In the genomic region with DNA sequence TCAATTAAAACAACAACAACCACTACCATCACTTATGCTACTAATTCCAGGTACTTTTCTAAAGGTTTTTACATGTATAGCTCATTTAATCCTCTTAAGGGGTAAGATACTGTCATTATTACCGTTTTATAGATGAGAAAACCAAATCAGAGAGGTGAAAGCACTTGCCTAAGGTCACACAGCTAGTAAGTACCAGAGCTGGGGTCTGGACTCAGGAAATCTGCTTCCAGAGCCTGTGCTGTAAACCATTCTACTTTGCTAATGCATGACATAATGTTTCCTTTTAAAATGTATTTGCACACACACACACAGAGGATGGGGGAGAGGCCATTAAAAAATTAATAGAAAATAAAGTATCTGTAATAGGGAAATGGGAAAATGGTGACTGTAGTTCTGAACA, we compare ENCODE assay signal across 28 cellular contexts.
"Had no signal": no experiment of that assay in that cellular context is flagged by ENCODE, and none has a peak within 500 bp of the region (broad histone marks: within the 10 kb centered on the region; RNA-seq: fewer than 3 reads in every experiment).

No MANE protein-coding gene starts in this region.

- H3K27me3 Mint-ChIP-seq: type B pancreatic cell had no signal

- H3K27ac Mint-ChIP-seq: stimulated activated effector memory CD8-positive, alpha-beta T cell treated with anti-CD3 and anti-CD28 coated beads, Interleukin-12 subunit alpha, Interleukin-12 subunit beta, amount 100 ng/mL, for 72 hours; stimulated activated memory B cell treated with anti-CD40 and anti-IgM and Interleukin-4, amounts not matched to agents 10 μg/mL and 1 μg/mL and 100 μg/mL, for 72 hours; stimulated activated naive B cell treated with anti-CD40 and anti-IgM and Interleukin-4, amounts not matched to agents 10 μg/mL and 1 μg/mL and 100 μg/mL, for 72 hours; stimulated activated naive CD8-positive, alpha-beta T cell treated with anti-CD3 and anti-CD28 coated beads, Interleukin-15, Interleukin-2, amounts not matched to agents 100 ng/mL and 50 ng/mL, for 24 hours; type B pancreatic cell had no signal

- H3K36me3 ChIP-seq: stomach, suprapubic skin, thoracic aorta, thyroid gland, tibial artery, tibial nerve, transverse colon, upper lobe of left lung, upper lobe of right lung, uterus, vagina had no signal

- DNase-seq: stimulated activated CD4-positive, alpha-beta T cell treated with anti-CD3 and anti-CD28 coated beads, Interleukin-1b, Interleukin-23, amount 100 ng/mL, for 48 hours; stimulated activated CD4-positive, alpha-beta T cell treated with anti-CD3 and anti-CD28 coated beads, Interleukin-2, amount 100 ng/mL, for 24 hours; stimulated activated CD4-positive, alpha-beta T cell treated with anti-CD3 and anti-CD28 coated beads, Interleukin-2, amount 100 ng/mL, for 48 hours; stimulated activated CD4-positive, alpha-beta T cell treated with anti-CD3 and anti-CD28 coated beads, Interleukin-4, amount 100 ng/mL, for 1 hour; stimulated activated CD4-positive, alpha-beta T cell treated with anti-CD3 and anti-CD28 coated beads, Interleukin-4, amount 100 ng/mL, for 24 hours; stimulated activated CD4-positive, alpha-beta T cell treated with anti-CD3 and anti-CD28 coated beads, Interleukin-4, amount 100 ng/mL, for 4 hours; stimulated activated CD8-positive, alpha-beta memory T cell treated with anti-CD3 and anti-CD28 coated beads, Interleukin-4, amount 100 ng/mL, for 48 hours; stimulated activated naive B cell treated with anti-CD40 and anti-IgM and Interleukin-4, amounts not matched to agents 10 μg/mL and 1 μg/mL and 100 μg/mL, for 72 hours; stimulated activated naive CD4-positive, alpha-beta T cell; stimulated activated naive CD4-positive, alpha-beta T cell treated with Interleukin-2 at 50 U/mL for 16 hours; stomach; substantia nigra; testis; thyroid gland; tibial artery; transverse colon; trophoblast cell; upper lobe of left lung; upper lobe of right lung; uterus had no signal

- H3K4me3 ChIP-seq: stomach, suprapubic skin, testis, thoracic aorta, thyroid gland, tibial artery, tibial nerve, transverse colon, upper lobe of left lung, upper lobe of right lung, uterus, vagina had no signal

- H3K4me3 Mint-ChIP-seq: stimulated activated effector memory CD8-positive, alpha-beta T cell treated with anti-CD3 and anti-CD28 coated beads, Interleukin-12 subunit alpha, Interleukin-12 subunit beta, amount 100 ng/mL, for 72 hours; stimulated activated memory B cell treated with anti-CD40 and anti-IgM and Interleukin-4, amounts not matched to agents 10 μg/mL and 1 μg/mL and 100 μg/mL, for 72 hours; stimulated activated naive B cell treated with anti-CD40 and anti-IgM and Interleukin-4, amounts not matched to agents 10 μg/mL and 1 μg/mL and 100 μg/mL, for 72 hours; stimulated activated naive CD8-positive, alpha-beta T cell treated with anti-CD3 and anti-CD28 coated beads, Interleukin-15, Interleukin-2, amounts not matched to agents 100 ng/mL and 50 ng/mL, for 24 hours; type B pancreatic cell had no signal

- H3K4me1 Mint-ChIP-seq: stimulated activated effector memory CD8-positive, alpha-beta T cell treated with anti-CD3 and anti-CD28 coated beads, Interleukin-12 subunit alpha, Interleukin-12 subunit beta, amount 100 ng/mL, for 72 hours; stimulated activated memory B cell treated with anti-CD40 and anti-IgM and Interleukin-4, amounts not matched to agents 10 μg/mL and 1 μg/mL and 100 μg/mL, for 72 hours; stimulated activated naive B cell treated with anti-CD40 and anti-IgM and Interleukin-4, amounts not matched to agents 10 μg/mL and 1 μg/mL and 100 μg/mL, for 72 hours had no signal

- H3K9me3 ChIP-seq: stomach, suprapubic skin, testis, thoracic aorta, thyroid gland, tibial artery, transverse colon, upper lobe of left lung, upper lobe of right lung, uterus, vagina had no signal

- H3K27me3 ChIP-seq: suprapubic skin, testis, thyroid gland, tibial artery, tibial nerve, transverse colon, upper lobe of left lung, upper lobe of right lung, uterus, vagina had no signal

- H3K27ac ChIP-seq: stomach, suprapubic skin, testis, thoracic aorta, thyroid gland, tibial artery, tibial nerve, transverse colon, upper lobe of left lung, upper lobe of right lung, uterus, vagina had no signal

- ATAC-seq: stimulated activated effector memory CD8-positive, alpha-beta T cell treated with anti-CD3 and anti-CD28 coated beads, Interleukin-12 subunit alpha, Interleukin-12 subunit beta, amount 100 ng/mL, for 72 hours; stimulated activated memory B cell treated with anti-CD40 and anti-IgM and Interleukin-4, amounts not matched to agents 10 μg/mL and 1 μg/mL and 100 μg/mL, for 72 hours; stimulated activated naive B cell treated with anti-CD40 and anti-IgM and Interleukin-4, amounts not matched to agents 10 μg/mL and 1 μg/mL and 100 μg/mL, for 72 hours; upper lobe of right lung had no signal

- H3K9me3 Mint-ChIP-seq: stimulated activated effector memory CD8-positive, alpha-beta T cell treated with anti-CD3 and anti-CD28 coated beads, Interleukin-12 subunit alpha, Interleukin-12 subunit beta, amount 100 ng/mL, for 72 hours; stimulated activated memory B cell treated with anti-CD40 and anti-IgM and Interleukin-4, amounts not matched to agents 10 μg/mL and 1 μg/mL and 100 μg/mL, for 72 hours; stimulated activated naive CD8-positive, alpha-beta T cell treated with anti-CD3 and anti-CD28 coated beads, Interleukin-15, Interleukin-2, amounts not matched to agents 100 ng/mL and 50 ng/mL, for 24 hours; type B pancreatic cell had no signal

- H3K4me1 ChIP-seq: stomach, suprapubic skin, testis, thyroid gland, tibial artery, tibial nerve, transverse colon, upper lobe of left lung, upper lobe of right lung, uterus, vagina had no signal
